In the genomic region with DNA sequence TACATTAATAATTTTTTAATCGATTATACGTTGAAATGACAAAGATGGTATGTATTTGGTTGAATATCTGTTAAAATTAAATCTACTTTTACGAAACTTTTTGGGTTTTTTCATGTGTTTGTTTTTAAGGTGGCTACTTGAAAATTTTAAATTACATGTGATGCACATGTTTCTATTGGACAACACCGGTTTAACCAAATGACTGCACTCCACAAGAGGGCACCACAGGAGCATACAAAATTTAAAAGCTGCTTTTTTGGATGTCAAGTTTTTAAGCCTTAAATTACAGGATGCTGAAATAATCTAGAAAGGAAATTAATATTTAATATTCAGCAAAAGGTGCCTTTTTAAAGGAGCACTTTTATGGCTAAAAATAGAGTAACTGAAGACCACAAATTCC, we compare ENCODE assay signal across 8 cellular contexts.
DNase-seq lines count a peak whose midpoint lies in the region; ATAC-seq, FAIRE-seq and TF ChIP-seq lines count a peak whose summit lies in the region.

No MANE protein-coding gene starts in this region.

- H3K4me3 Mint-ChIP-seq in CD8-positive, alpha-beta T cell: no peak overlapping the region

- CTCF ChIA-PET in CD8-positive, alpha-beta T cell (lab: Charles Lee): interaction anchor here (1.0 to 5.1 kb wide), 3 partner anchors 122 to 234 kb away, joined by 3 to 23 read pairs (median 8); no protein-coding TSS in a partner anchor

- peaks cover 11% of the 10 kb centered on the region for H3K4me1 Mint-ChIP-seq in CD8-positive, alpha-beta T cell (ENCODE audit: low read depth)

- intact Hi-C loops in CD8-positive, alpha-beta T cell (cut with DNase I, micrococcal nuclease): loop anchor here (1.0 to 10.0 kb wide), 5 partner anchors 212 to 975 kb away; no protein-coding TSS in a partner anchor
- intact Hi-C loops in kidney (cut with DNase I): loop anchor here (10.0 kb wide), 1 partner anchor 237 kb away; no protein-coding TSS in a partner anchor

- H3K4me1 ChIP-seq in CD8-positive, alpha-beta T cell (ENCODE audit: insufficient read depth, low read length): no peaks in the 10 kb centered on the region
- H3K4me1 ChIP-seq in SJCRH30: no peaks in the 10 kb centered on the region
- peaks cover 0 to 9% of the 10 kb centered on the region in 2 donors for H3K4me1 ChIP-seq in kidney (ENCODE audit: control insufficient read depth in 1 of 2, insufficient read depth in 1 of 2, low read depth in 1 of 2, low read length in 2 of 2)

- no peaks in the 10 kb centered on the region for H3K27me3 Mint-ChIP-seq in CD8-positive, alpha-beta T cell (ENCODE audit: low read depth)

- in situ Hi-C loops in astrocyte of the spinal cord (cut with HindIII; ENCODE audit: low sequenced_read_pairs): no loop called here

- no peak overlapping the region for H3K27ac Mint-ChIP-seq in CD8-positive, alpha-beta T cell

- TF ChIP-seq CTCF in CD8-positive, alpha-beta T cell (IDR thresholded peaks at IDR 0.05): peak; percentile 68
- TF ChIP-seq CTCF in HFF-Myc (IDR thresholded peaks at IDR 0.05; ENCODE audit: low read depth, low read length, missing control alignments) (peak; percentile 62), astrocyte of the spinal cord (IDR thresholded peaks at IDR 0.05; ENCODE audit: low read depth, low read length) (peak; percentile 63), kidney (IDR thresholded peaks at IDR 0.05; ENCODE audit: borderline replicate concordance, extremely low read depth, insufficient read depth) (peak; percentile 69)

- H3K36me3 ChIP-seq in CD8-positive, alpha-beta T cell (ENCODE audit: insufficient read depth, low read length): no peaks in the 10 kb centered on the region
- H3K36me3 ChIP-seq in SJCRH30 (peaks cover 10% of the 10 kb centered on the region; the same call in 1 of the 2 replicates), kidney (ENCODE audit: control insufficient read depth in 1 of 2, insufficient read depth in 2 of 2, low read length in 2 of 2) (peaks cover 23 to 30% of the 10 kb centered on the region in 2 donors)

- H3K9me3 ChIP-seq in CD8-positive, alpha-beta T cell (ENCODE audit: low read length): no peaks in the 10 kb centered on the region
- H3K9me3 ChIP-seq in SJCRH30 (replicated peaks): no peaks in the 10 kb centered on the region
- no peaks in the 10 kb centered on the region for H3K9me3 ChIP-seq in kidney (ENCODE audit: control insufficient read depth in 1 of 2, low read length in 2 of 2)

- H3K27ac ChIP-seq in CD8-positive, alpha-beta T cell (ENCODE audit: low read depth, low read length): no peak overlapping the region
- H3K27ac ChIP-seq in SJCRH30 (no peak overlapping the region), kidney (ENCODE audit: low read depth in 2 of 2, low read length in 2 of 2) (no peak overlapping the region)

- DNase-seq in CD8-positive, alpha-beta T cell: peak in 6 of 7 experiments; percentile 4 to 55 (median 33)
- DNase-seq in HFF-Myc (ENCODE audit: extremely low read depth, low read depth) (no peak), SJCRH30 (peak; percentile 33 to 59), astrocyte of the spinal cord (ENCODE audit: low read depth, low spot score) (peak; percentile 69), kidney (no peak), NCI-H1436 treated with DMSO at 0.1 percent for 48 hours (lab: John Stamatoyannopoulos, UW) (no peak), GM19239 (ENCODE audit: insufficient read length, low spot score) (no peak)
- DNase-seq in stimulated activated CD8-positive, alpha-beta memory T cell treated with anti-CD3 and anti-CD28 coated beads, Interleukin-15, amount 100 ng/mL, for 1 hour (ENCODE audit: low read depth): peak; percentile 12

- peaks cover 51% of the 10 kb centered on the region for H3K36me3 Mint-ChIP-seq in CD8-positive, alpha-beta T cell

- no peak overlapping the region for H3K9ac ChIP-seq in kidney (ENCODE audit: low read length in 2 of 2)

- no peaks in the 10 kb centered on the region for H3K27me3 ChIP-seq in CD8-positive, alpha-beta T cell (ENCODE audit: insufficient read depth, low read length)
- no peaks in the 10 kb centered on the region for H3K27me3 ChIP-seq in SJCRH30

- H3K9me3 Mint-ChIP-seq in CD8-positive, alpha-beta T cell: no peaks in the 10 kb centered on the region

- POLR2A ChIA-PET in CD8-positive, alpha-beta T cell (lab: Charles Lee): no interaction called here

- ATAC-seq in CD8-positive, alpha-beta T cell: no peak

- no peak overlapping the region for H3K4me3 ChIP-seq in CD8-positive, alpha-beta T cell (ENCODE audit: low read depth, low read length)
- H3K4me3 ChIP-seq in HFF-Myc (replicated peaks; ENCODE audit: low read depth, low read length) (no peak overlapping the region), SJCRH30 (no peak overlapping the region), astrocyte of the spinal cord (ENCODE audit: low read depth, low read length) (no peak overlapping the region), kidney (ENCODE audit: low read length in 2 of 2) (no peak overlapping the region)

- peak; percentile 95 for FAIRE-seq in kidney (lab: Jason Lieb, UNC)
- no peak for FAIRE-seq in GM19239 (lab: Jason Lieb, UNC)

Comparison
In these comparisons a context has a peak if more than half of its experiments do, and no peak if none do; other contexts are left out.
1. DNase-seq: peak in CD8-positive, alpha-beta T cell (6 of 7), SJCRH30 (2 of 2), astrocyte of the spinal cord (single experiment) and stimulated activated CD8-positive, alpha-beta memory T cell treated with anti-CD3 and anti-CD28 coated beads, Interleukin-15, amount 100 ng/mL, for 1 hour (single experiment); none in HFF-Myc (single experiment), kidney (single experiment), NCI-H1436 treated with DMSO at 0.1 percent for 48 hours (single experiment) and GM19239 (single experiment).
2. Peak in every context shown above with its lines, with median percentiles within 50 percentile points of each other: CTCF ChIP-seq.